ENCODE assay signal across 27 cellular contexts in the genomic region with DNA sequence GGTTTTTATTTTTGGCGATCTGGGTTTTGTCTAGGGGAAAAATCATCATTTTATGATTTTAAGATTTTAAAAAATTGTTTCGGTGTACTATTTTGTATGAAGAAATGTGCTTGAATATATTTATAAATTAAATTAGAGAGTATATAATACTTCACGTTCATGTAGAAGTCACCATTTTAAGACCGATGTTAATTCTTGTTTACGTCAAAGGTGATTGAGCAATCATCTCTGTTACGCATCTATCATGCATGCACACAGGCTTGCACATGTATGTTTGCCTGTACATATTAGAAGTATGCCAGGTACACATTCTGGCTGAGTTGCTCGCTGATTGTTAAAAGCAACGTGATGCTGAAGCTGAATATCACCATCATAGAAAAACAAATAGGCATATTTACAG.
"Had no signal": no experiment of that assay in that cellular context is flagged by ENCODE, and none has a peak within 500 bp of the region (broad histone marks: within the 10 kb centered on the region; RNA-seq: fewer than 3 reads in every experiment).

No MANE protein-coding gene starts in this region.

- H3K4me2 ChIP-seq: smooth muscle cell had no signal

- H3K36me3 ChIP-seq: prostate gland, thyroid gland, upper lobe of right lung, uterus had no signal

- H3K9me3 ChIP-seq: left lung, lower lobe of right lung, pancreas, prostate gland, testis, thyroid gland, transverse colon, upper lobe of right lung, uterus had no signal

- DNase-seq: hippocampal formation; kidney; left colon; left lung; lower lobe of right lung; mammary epithelial cell; mesenchymal stem cell; naive thymus-derived CD8-positive, alpha-beta T cell; nucleus accumbens; pancreas; posterior cingulate gyrus; retina; right cardiac atrium; stimulated activated CD4-positive, alpha-beta T cell treated with anti-CD3 and anti-CD28 coated beads, Interleukin-1b, Interleukin-23, amount 100 ng/mL, for 48 hours; stimulated activated CD4-positive, alpha-beta T cell treated with anti-CD3 and anti-CD28 coated beads, Interleukin-2, amount 100 ng/mL, for 48 hours; stimulated activated CD4-positive, alpha-beta T cell treated with anti-CD3 and anti-CD28 coated beads, Interleukin-4, amount 100 ng/mL, for 4 hours; stimulated activated CD8-positive, alpha-beta memory T cell treated with anti-CD3 and anti-CD28 coated beads, Interleukin-4, amount 100 ng/mL, for 48 hours; stimulated activated naive CD4-positive, alpha-beta T cell treated with Interleukin-2 at 50 U/mL for 16 hours; stimulated activated naive CD8-positive, alpha-beta T cell treated with anti-CD3 and anti-CD28 coated beads, Interleukin-15, amount 100 ng/mL, for 72 hours; testis; thyroid gland; transverse colon; upper lobe of right lung; uterus had no signal

- H3K27ac ChIP-seq: left lung, lower lobe of right lung, pancreas, prostate gland, testis, thyroid gland, transverse colon, upper lobe of right lung, uterus had no signal

- H3K4me3 ChIP-seq: left lung, lower lobe of right lung, pancreas, prostate gland, smooth muscle cell, testis, thyroid gland, transverse colon, upper lobe of right lung, uterus had no signal

- H3K27me3 ChIP-seq: left lung, pancreas, testis, thyroid gland, transverse colon, upper lobe of right lung, uterus had no signal

- ATAC-seq: left colon; left lung; lower lobe of right lung; naive thymus-derived CD8-positive, alpha-beta T cell; pancreas; right cardiac atrium; stimulated activated memory B cell treated with anti-CD40 and anti-IgM and Interleukin-4, amounts not matched to agents 10 μg/mL and 1 μg/mL and 100 μg/mL, for 72 hours; stimulated activated naive CD8-positive, alpha-beta T cell treated with anti-CD3 and anti-CD28 coated beads, Interleukin-15, amount 100 ng/mL, for 72 hours; upper lobe of right lung had no signal

- FAIRE-seq: kidney had no signal
